10 cellular contexts compared by ENCODE assay signal in genomic region chr5:77015938-77016569, GRCh38. TPM values are rescaled to one million over a fixed set of nuclear protein-coding genes. Genes with fewer than 3 reads are reported as not detected.
DNase-seq lines count a peak whose midpoint lies in the region; ATAC-seq and TF ChIP-seq lines count a peak whose summit lies in the region.
"Had no signal": no experiment of that assay in that cellular context is flagged by ENCODE, and none has a peak within 500 bp of the region (broad histone marks: within the 10 kb centered on the region; RNA-seq: fewer than 3 reads in every experiment).

No MANE protein-coding gene starts in this region.

- in situ Hi-C loops in astrocyte of the cerebellum (cut with HindIII; ENCODE audit: low sequenced_read_pairs): no loop called here

- H3K4me1 ChIP-seq in right lobe of liver: peaks cover 0 to 11% (median 2%) of the 10 kb centered on the region in 4 donors
- H3K4me1 ChIP-seq in tibial artery: no peaks in the 10 kb centered on the region

- peaks cover 15% of the 10 kb centered on the region for H3K27me3 Mint-ChIP-seq in activated T-cell treated with anti-CD3 and anti-CD28 coated beads, Interleukin-2, amount 50 U/mL, for 24 hours
- peaks cover 19% of the 10 kb centered on the region for H3K27me3 Mint-ChIP-seq in activated T-helper 1 cell treated with anti-CD3 and anti-CD28 coated beads, Interleukin-12 subunit alpha, Interleukin-12 subunit beta, Interleukin-2, Interleukin-4 antibody, amounts not matched to agents 30 ng/mL and 10 ng/mL and 1 ng/mL, durations not matched to agents 14 hours and 24 hours and 36 hours (ENCODE audit: insufficient read depth)

- H3K9me3 ChIP-seq in right lobe of liver (no peaks in the 10 kb centered on the region), tibial artery (no peaks in the 10 kb centered on the region)

- no peaks in the 10 kb centered on the region for H3K9me3 Mint-ChIP-seq in activated T-cell treated with anti-CD3 and anti-CD28 coated beads, Interleukin-2, amount 50 U/mL, for 24 hours
- H3K9me3 Mint-ChIP-seq in activated T-helper 1 cell treated with anti-CD3 and anti-CD28 coated beads, Interleukin-12 subunit alpha, Interleukin-12 subunit beta, Interleukin-2, Interleukin-4 antibody, amounts not matched to agents 30 ng/mL and 10 ng/mL and 1 ng/mL, durations not matched to agents 14 hours and 24 hours and 36 hours: no peaks in the 10 kb centered on the region
- H3K9me3 Mint-ChIP-seq: naive thymus-derived CD8-positive, alpha-beta T cell had no signal

- no peak overlapping the region for H3K27ac Mint-ChIP-seq in activated T-cell treated with anti-CD3 and anti-CD28 coated beads, Interleukin-2, amount 50 U/mL, for 24 hours
- H3K27ac Mint-ChIP-seq in activated T-helper 1 cell treated with anti-CD3 and anti-CD28 coated beads, Interleukin-12 subunit alpha, Interleukin-12 subunit beta, Interleukin-2, Interleukin-4 antibody, amounts not matched to agents 30 ng/mL and 10 ng/mL and 1 ng/mL, durations not matched to agents 14 hours and 24 hours and 36 hours: no peak overlapping the region

- 37% methylated on average over 3 of the region's 3 CpGs for WGBS in right lobe of liver (ENCODE audit: insufficient coverage, low coverage, low lambda C conversion rate, missing lambda C conversion rate)

- peak; percentile 74 to 86 (median 78) for ATAC-seq in right lobe of liver
- ATAC-seq in HG03432 (IDR thresholded peaks at IDR 0.05; ENCODE audit: unreplicated experiment): no peak
- ATAC-seq: naive thymus-derived CD8-positive, alpha-beta T cell had no signal

- H3K36me3 ChIP-seq in right lobe of liver (no peaks in the 10 kb centered on the region), tibial artery (no peaks in the 10 kb centered on the region)

- H3K36me3 Mint-ChIP-seq in activated T-cell treated with anti-CD3 and anti-CD28 coated beads, Interleukin-2, amount 50 U/mL, for 24 hours (ENCODE audit: low read depth): no peaks in the 10 kb centered on the region
- H3K36me3 Mint-ChIP-seq in activated T-helper 1 cell treated with anti-CD3 and anti-CD28 coated beads, Interleukin-12 subunit alpha, Interleukin-12 subunit beta, Interleukin-2, Interleukin-4 antibody, amounts not matched to agents 30 ng/mL and 10 ng/mL and 1 ng/mL, durations not matched to agents 14 hours and 24 hours and 36 hours (ENCODE audit: low read depth): no peaks in the 10 kb centered on the region
- H3K36me3 Mint-ChIP-seq: naive thymus-derived CD8-positive, alpha-beta T cell had no signal

- no peak overlapping the region for H3K4me3 ChIP-seq in astrocyte of the cerebellum (ENCODE audit: low read depth, low read length)
- H3K4me3 ChIP-seq in right lobe of liver: no peak overlapping the region
- H3K4me3 ChIP-seq in tibial artery: no peak overlapping the region
- H3K4me3 ChIP-seq: SK-N-MC had no signal

- TF ChIP-seq CTCF in astrocyte of the cerebellum (IDR thresholded peaks at IDR 0.05; ENCODE audit: low read depth, low read length, missing control alignments): peak; percentile 41
- TF ChIP-seq CTCF in right lobe of liver (IDR thresholded peaks at IDR 0.05): peak; percentile 42 to 67 (median 50)
- peak in 1 of 2 experiments; percentile 18 for TF ChIP-seq CTCF in tibial artery (IDR thresholded peaks at IDR 0.05)

- H3K27me3 ChIP-seq in right lobe of liver (no peaks in the 10 kb centered on the region), tibial artery (peaks cover 0 to 7% of the 10 kb centered on the region in 2 donors)

- TF ChIP-seq POLR2A in right lobe of liver (IDR thresholded peaks at IDR 0.05): no peak

- no peak overlapping the region for H3K4me3 Mint-ChIP-seq in activated T-cell treated with anti-CD3 and anti-CD28 coated beads, Interleukin-2, amount 50 U/mL, for 24 hours
- H3K4me3 Mint-ChIP-seq in activated T-helper 1 cell treated with anti-CD3 and anti-CD28 coated beads, Interleukin-12 subunit alpha, Interleukin-12 subunit beta, Interleukin-2, Interleukin-4 antibody, amounts not matched to agents 30 ng/mL and 10 ng/mL and 1 ng/mL, durations not matched to agents 14 hours and 24 hours and 36 hours: no peak overlapping the region
- H3K4me3 Mint-ChIP-seq: naive thymus-derived CD8-positive, alpha-beta T cell had no signal

- intact Hi-C loops in right lobe of liver (cut with DNase I) (loop anchor here (10.0 kb wide), 2 partner anchors 141 to 151 kb away; no protein-coding TSS in a partner anchor), tibial artery (cut with DNase I; ENCODE audit: low total_unique reads) (no loop called here)
- intact Hi-C loops in activated T-helper 1 cell treated with anti-CD3 and anti-CD28 coated beads, Interleukin-12 subunit alpha, Interleukin-12 subunit beta, Interleukin-2, Interleukin-4 antibody, amounts not matched to agents 30 ng/mL and 10 ng/mL and 1 ng/mL, durations not matched to agents 14 hours and 24 hours and 36 hours (cut with micrococcal nuclease): loop anchor here (1.0 kb wide), 1 partner anchor 148 kb away; no protein-coding TSS in a partner anchor

- no peak overlapping the region for H3K27ac ChIP-seq in right lobe of liver
- no peak overlapping the region for H3K27ac ChIP-seq in tibial artery
- H3K27ac ChIP-seq: SK-N-MC had no signal

- DNase-seq in EH (ENCODE audit: low read depth): peak; percentile 60
- peak; percentile 32 for DNase-seq in LoVo (ENCODE audit: low spot score)
- peak; percentile 80 for DNase-seq in astrocyte of the cerebellum (ENCODE audit: low read depth)
- no peak for DNase-seq in right lobe of liver
- DNase-seq in activated T-cell treated with anti-CD3 and anti-CD28 coated beads, Interleukin-2, amount 50 U/mL, for 24 hours: no peak
- no peak for DNase-seq in tibial artery
- DNase-seq in activated T-helper 1 cell treated with anti-CD3 and anti-CD28 coated beads, Interleukin-12 subunit alpha, Interleukin-12 subunit beta, Interleukin-2, Interleukin-4 antibody, amounts not matched to agents 30 ng/mL and 10 ng/mL and 1 ng/mL, durations not matched to agents 14 hours and 24 hours and 36 hours (ENCODE audit: low spot score): no peak

- peaks cover 5% of the 10 kb centered on the region for H3K4me1 Mint-ChIP-seq in activated T-cell treated with anti-CD3 and anti-CD28 coated beads, Interleukin-2, amount 50 U/mL, for 24 hours (ENCODE audit: low read depth)
- H3K4me1 Mint-ChIP-seq in activated T-helper 1 cell treated with anti-CD3 and anti-CD28 coated beads, Interleukin-12 subunit alpha, Interleukin-12 subunit beta, Interleukin-2, Interleukin-4 antibody, amounts not matched to agents 30 ng/mL and 10 ng/mL and 1 ng/mL, durations not matched to agents 14 hours and 24 hours and 36 hours (ENCODE audit: low read depth): peaks cover 12% of the 10 kb centered on the region
- H3K4me1 Mint-ChIP-seq: naive thymus-derived CD8-positive, alpha-beta T cell had no signal

RNA-seq across cellular contexts. Expression of gene AGGF1, which starts 14.2 kb away (rescaled TPM):
- 10 to 100 TPM in 5 of 6 experiments, 1 to 10 TPM in 1; 9.1 to 15.3 (median 11.4) TPM for total RNA-seq in right lobe of liver
- total RNA-seq in activated T-helper 1 cell treated with anti-CD3 and anti-CD28 coated beads, Interleukin-12 subunit alpha, Interleukin-12 subunit beta, Interleukin-2, Interleukin-4 antibody, amounts not matched to agents 30 ng/mL and 10 ng/mL and 1 ng/mL, durations not matched to agents 14 hours and 24 hours and 36 hours: 26.2 and 30.4 TPM in 2 replicates

Comparison
In these comparisons a context has a peak if more than half of its experiments do, and no peak if none do; other contexts are left out.
1. DNase-seq: peak in EH (single experiment), LoVo (single experiment) and astrocyte of the cerebellum (single experiment); none in right lobe of liver (0 of 3), activated T-cell treated with anti-CD3 and anti-CD28 coated beads, Interleukin-2, amount 50 U/mL, for 24 hours (single experiment), tibial artery (0 of 2) and activated T-helper 1 cell treated with anti-CD3 and anti-CD28 coated beads, Interleukin-12 subunit alpha, Interleukin-12 subunit beta, Interleukin-2, Interleukin-4 antibody, amounts not matched to agents 30 ng/mL and 10 ng/mL and 1 ng/mL, durations not matched to agents 14 hours and 24 hours and 36 hours (single experiment).